ENCODE assay signal across 25 cellular contexts in genomic region chr12:2477009-2477766, GRCh38.
"Had no signal": no experiment of that assay in that cellular context is flagged by ENCODE, and none has a peak within 500 bp of the region (broad histone marks: within the 10 kb centered on the region; RNA-seq: fewer than 3 reads in every experiment).

No MANE protein-coding gene starts in this region.

- H3K4me1 ChIP-seq: adrenal gland, ascending aorta, foreskin keratinocyte, sigmoid colon, upper lobe of left lung had no signal

- H3K9me3 Mint-ChIP-seq: activated CD4-positive, alpha-beta T cell treated with anti-CD3 and anti-CD28 coated beads, Interleukin-2, amount 10 ng/mL, durations not matched to agents 24 days and 14 days; activated T-helper 1 cell treated with anti-CD3 and anti-CD28 coated beads, Interleukin-12 subunit alpha, Interleukin-12 subunit beta, Interleukin-2, Interleukin-4 antibody, amounts not matched to agents 30 ng/mL and 10 ng/mL and 1 ng/mL, durations not matched to agents 14 hours and 24 hours and 36 hours; immature natural killer cell; naive thymus-derived CD8-positive, alpha-beta T cell had no signal

- H2AFZ ChIP-seq: hepatocyte had no signal

- H3K27ac Mint-ChIP-seq: activated CD4-positive, alpha-beta T cell treated with anti-CD3 and anti-CD28 coated beads, Interleukin-2, amount 10 ng/mL, durations not matched to agents 24 days and 14 days; activated naive CD8-positive, alpha-beta T cell; activated T-helper 1 cell treated with anti-CD3 and anti-CD28 coated beads, Interleukin-12 subunit alpha, Interleukin-12 subunit beta, Interleukin-2, Interleukin-4 antibody, amounts not matched to agents 30 ng/mL and 10 ng/mL and 1 ng/mL, durations not matched to agents 14 hours and 24 hours and 36 hours; immature natural killer cell; mesothelial cell of epicardium; naive thymus-derived CD8-positive, alpha-beta T cell; progenitor cell of endocrine pancreas had no signal

- H3K4me3 ChIP-seq: adrenal gland, ascending aorta, hepatocyte, left ventricle myocardium inferior, sigmoid colon, SK-N-MC, smooth muscle cell, thoracic aorta, upper lobe of left lung had no signal

- H3K4me2 ChIP-seq: hepatocyte, smooth muscle cell had no signal

- H3K4me3 Mint-ChIP-seq: activated CD4-positive, alpha-beta T cell treated with anti-CD3 and anti-CD28 coated beads, Interleukin-2, amount 10 ng/mL, durations not matched to agents 24 days and 14 days; activated naive CD8-positive, alpha-beta T cell; activated T-helper 1 cell treated with anti-CD3 and anti-CD28 coated beads, Interleukin-12 subunit alpha, Interleukin-12 subunit beta, Interleukin-2, Interleukin-4 antibody, amounts not matched to agents 30 ng/mL and 10 ng/mL and 1 ng/mL, durations not matched to agents 14 hours and 24 hours and 36 hours; immature natural killer cell; mesothelial cell of epicardium; naive thymus-derived CD8-positive, alpha-beta T cell had no signal

- H3K36me3 Mint-ChIP-seq: activated naive CD8-positive, alpha-beta T cell; immature natural killer cell; naive thymus-derived CD8-positive, alpha-beta T cell had no signal

- H3K4me1 Mint-ChIP-seq: activated CD4-positive, alpha-beta T cell treated with anti-CD3 and anti-CD28 coated beads, Interleukin-2, amount 10 ng/mL, durations not matched to agents 24 days and 14 days; immature natural killer cell; mesothelial cell of epicardium; naive thymus-derived CD8-positive, alpha-beta T cell had no signal

- H3K36me3 ChIP-seq: adrenal gland, brain microvascular endothelial cell, upper lobe of left lung had no signal

- H3K27me3 ChIP-seq: adrenal gland, ascending aorta, brain microvascular endothelial cell, foreskin keratinocyte, hepatocyte, sigmoid colon, upper lobe of left lung had no signal

- H3K9me3 ChIP-seq: adrenal gland, ascending aorta, left ventricle myocardium inferior, sigmoid colon, thoracic aorta, upper lobe of left lung had no signal

- H3K27ac ChIP-seq: adrenal gland, ascending aorta, brain microvascular endothelial cell, foreskin keratinocyte, hepatocyte, left ventricle myocardium inferior, sigmoid colon, SK-N-MC, thoracic aorta, upper lobe of left lung had no signal

- H3K79me2 ChIP-seq: hepatocyte had no signal

- DNase-seq: activated CD4-positive, alpha-beta T cell treated with anti-CD3 and anti-CD28 coated beads, Interleukin-2, amount 10 ng/mL, durations not matched to agents 24 days and 14 days; activated CD8-positive, alpha-beta memory T cell treated with anti-CD3 and anti-CD28 coated beads, Interleukin-2, amount 50 U/mL, for 48 hours; activated gamma-delta T cell treated with Interleukin-2 at 50 U/mL for 16 hours; adrenal gland; brain microvascular endothelial cell; central memory CD4-positive, alpha-beta T cell; effector memory CD4-positive, alpha-beta T cell; foreskin keratinocyte; immature natural killer cell; left ventricle myocardium inferior; naive thymus-derived CD8-positive, alpha-beta T cell; retina; sigmoid colon; stimulated activated CD4-positive, alpha-beta T cell treated with anti-CD3 and anti-CD28 coated beads, Interleukin-4, amount 100 ng/mL, for 1 hour; stimulated activated naive CD4-positive, alpha-beta T cell treated with Interleukin-2 at 50 U/mL for 16 hours; upper lobe of left lung had no signal

- ATAC-seq: foreskin keratinocyte; naive thymus-derived CD8-positive, alpha-beta T cell had no signal
